23 cellular contexts compared by ENCODE assay signal in the genomic region with DNA sequence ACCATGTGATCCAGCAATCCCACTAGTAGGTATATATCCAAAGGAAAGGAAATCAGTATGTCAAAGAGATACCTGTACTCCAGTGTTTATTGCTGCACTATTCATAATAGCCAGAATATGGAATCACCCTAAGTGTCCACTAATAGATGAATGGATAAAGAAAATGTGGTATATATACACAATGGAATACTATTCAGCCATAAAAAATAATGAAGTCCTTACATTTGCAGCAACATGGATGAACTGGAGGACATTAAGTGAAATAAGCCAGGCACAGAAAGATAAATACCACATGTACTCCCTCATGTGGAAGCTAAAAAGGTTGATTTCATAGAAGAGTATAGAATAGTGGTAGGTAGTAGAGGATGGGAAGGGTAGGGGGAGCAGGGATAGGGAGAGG.
"Had no signal": no experiment of that assay in that cellular context is flagged by ENCODE, and none has a peak within 500 bp of the region (broad histone marks: within the 10 kb centered on the region; RNA-seq: fewer than 3 reads in every experiment).

No MANE protein-coding gene starts in this region.

- H2AFZ ChIP-seq: hepatocyte had no signal

- H3K27ac ChIP-seq: coronary artery, dorsolateral prefrontal cortex, esophagus muscularis mucosa, foreskin keratinocyte, gastroesophageal sphincter, heart left ventricle, hepatocyte, left ventricle myocardium inferior, lower lobe of right lung had no signal

- H3K27me3 ChIP-seq: dorsolateral prefrontal cortex, esophagus muscularis mucosa, foreskin keratinocyte, gastroesophageal sphincter, heart left ventricle, hepatocyte had no signal

- H3K4me2 ChIP-seq: hepatocyte had no signal

- ATAC-seq: foreskin keratinocyte; gastroesophageal sphincter; heart left ventricle; left colon; left lobe of liver; lower lobe of right lung; naive thymus-derived CD4-positive, alpha-beta T cell; natural killer cell had no signal

- H3K4me1 ChIP-seq: esophagus muscularis mucosa, gastroesophageal sphincter, heart left ventricle, left ventricle myocardium inferior, lower lobe of right lung had no signal

- H3K9me3 ChIP-seq: esophagus muscularis mucosa, gastroesophageal sphincter, lower lobe of right lung had no signal

- H3K9me3 Mint-ChIP-seq: immature natural killer cell, natural killer cell had no signal

- H3K79me2 ChIP-seq: hepatocyte had no signal

- H3K4me3 ChIP-seq: coronary artery, dorsolateral prefrontal cortex, esophagus muscularis mucosa, gastroesophageal sphincter, heart left ventricle, hepatocyte, left ventricle myocardium inferior, lower lobe of right lung had no signal

- DNase-seq: dermis blood vessel endothelial cell; dorsolateral prefrontal cortex; effector CD4-positive, alpha-beta T cell; effector memory CD4-positive, alpha-beta T cell; foreskin keratinocyte; heart left ventricle; hypothalamus; immature natural killer cell; islet precursor cell; kidney; kidney glomerular epithelial cell; left colon; left ventricle myocardium inferior; lower lobe of right lung; mesendoderm; midbrain; naive thymus-derived CD4-positive, alpha-beta T cell; natural killer cell had no signal

- H3K27me3 Mint-ChIP-seq: naive thymus-derived CD4-positive, alpha-beta T cell had no signal

- H3K4me3 Mint-ChIP-seq: immature natural killer cell; naive thymus-derived CD4-positive, alpha-beta T cell; natural killer cell had no signal
